Comparison of ENCODE assay signal across 21 cellular contexts in the genomic region with DNA sequence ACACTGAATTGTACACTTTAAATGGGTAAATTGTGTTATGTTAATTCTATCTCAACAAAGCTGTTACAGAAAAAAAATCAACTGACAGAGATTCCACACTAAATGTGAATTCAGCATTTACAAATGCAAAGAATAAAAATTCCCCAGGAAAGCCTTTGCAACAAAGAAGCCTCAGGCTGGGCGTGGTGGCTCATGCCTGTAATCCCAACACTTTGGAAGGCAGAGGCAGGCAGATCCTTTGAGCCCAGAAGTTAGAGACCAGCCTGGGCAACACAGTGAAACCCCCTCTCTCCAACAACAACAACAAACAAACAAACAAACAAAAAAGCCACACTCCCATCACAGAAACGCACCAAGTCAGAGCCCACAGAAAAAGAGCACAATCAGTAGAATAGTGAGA.
"Had no signal": no experiment of that assay in that cellular context is flagged by ENCODE, and none has a peak within 500 bp of the region (broad histone marks: within the 10 kb centered on the region; RNA-seq: fewer than 3 reads in every experiment).

No MANE protein-coding gene starts in this region.

- H3K9me3 Mint-ChIP-seq: activated naive CD4-positive, alpha-beta T cell treated with anti-CD3 and anti-CD28 coated beads, Interleukin-2, amount 10 ng/mL, durations not matched to agents 7 days and 5 days had no signal

- FAIRE-seq: colon, frontal cortex, pancreas had no signal

- H3K36me3 ChIP-seq: esophagus muscularis mucosa, neutrophil, pancreas, uterus had no signal

- H3K9me3 ChIP-seq: esophagus muscularis mucosa, neutrophil, pancreas, uterus had no signal

- DNase-seq: activated B cell treated with CpG ODN at 0.5 μM for 24 hours; activated CD4-positive, alpha-beta memory T cell treated with anti-CD3 and anti-CD28 coated beads for 36 hours; activated CD4-positive, alpha-beta T cell treated with anti-CD3 and anti-CD28 coated beads for 4 hours; activated effector memory CD4-positive, alpha-beta T cell treated with anti-CD3 and anti-CD28 coated beads, Interleukin-2, amount 50 U/mL, for 16 hours; activated naive CD4-positive, alpha-beta T cell treated with anti-CD3 and anti-CD28 coated beads, Interleukin-2, amount 10 ng/mL, durations not matched to agents 7 days and 5 days; aorta; central memory CD4-positive, alpha-beta T cell; dorsolateral prefrontal cortex; islet precursor cell; left cardiac atrium; pancreas; right cardiac atrium; stimulated activated CD4-positive, alpha-beta T cell treated with anti-CD3 and anti-CD28 coated beads, Interleukin-1b, Interleukin-23, amount 100 ng/mL, for 48 hours; T-helper 9 cell; trophoblast cell; uterus had no signal

- H3K4me3 Mint-ChIP-seq: activated B cell treated with CpG ODN at 0.5 μM for 24 hours; activated CD4-positive, alpha-beta memory T cell treated with anti-CD3 and anti-CD28 coated beads for 36 hours; activated naive CD4-positive, alpha-beta T cell treated with anti-CD3 and anti-CD28 coated beads, Interleukin-2, amount 10 ng/mL, durations not matched to agents 7 days and 5 days; memory B cell had no signal

- H3K27ac Mint-ChIP-seq: activated B cell treated with CpG ODN at 0.5 μM for 24 hours; activated CD4-positive, alpha-beta memory T cell treated with anti-CD3 and anti-CD28 coated beads for 36 hours; activated naive CD4-positive, alpha-beta T cell treated with anti-CD3 and anti-CD28 coated beads, Interleukin-2, amount 10 ng/mL, durations not matched to agents 7 days and 5 days; memory B cell had no signal

- H3K4me1 ChIP-seq: pancreas, uterus had no signal

- H3K27me3 ChIP-seq: esophagus muscularis mucosa, neutrophil, uterus had no signal

- ATAC-seq: left cardiac atrium, pancreas, right cardiac atrium had no signal

- H3K27ac ChIP-seq: dorsolateral prefrontal cortex, esophagus muscularis mucosa, neutrophil, pancreas, uterus had no signal

- H3K4me3 ChIP-seq: dorsolateral prefrontal cortex, esophagus muscularis mucosa, pancreas, uterus had no signal

- H3K27me3 Mint-ChIP-seq: activated B cell treated with CpG ODN at 0.5 μM for 24 hours; activated CD4-positive, alpha-beta memory T cell treated with anti-CD3 and anti-CD28 coated beads for 36 hours; activated naive CD4-positive, alpha-beta T cell treated with anti-CD3 and anti-CD28 coated beads, Interleukin-2, amount 10 ng/mL, durations not matched to agents 7 days and 5 days; memory B cell had no signal
